1 cellular context compared by ENCODE assay signal in the genomic region with DNA sequence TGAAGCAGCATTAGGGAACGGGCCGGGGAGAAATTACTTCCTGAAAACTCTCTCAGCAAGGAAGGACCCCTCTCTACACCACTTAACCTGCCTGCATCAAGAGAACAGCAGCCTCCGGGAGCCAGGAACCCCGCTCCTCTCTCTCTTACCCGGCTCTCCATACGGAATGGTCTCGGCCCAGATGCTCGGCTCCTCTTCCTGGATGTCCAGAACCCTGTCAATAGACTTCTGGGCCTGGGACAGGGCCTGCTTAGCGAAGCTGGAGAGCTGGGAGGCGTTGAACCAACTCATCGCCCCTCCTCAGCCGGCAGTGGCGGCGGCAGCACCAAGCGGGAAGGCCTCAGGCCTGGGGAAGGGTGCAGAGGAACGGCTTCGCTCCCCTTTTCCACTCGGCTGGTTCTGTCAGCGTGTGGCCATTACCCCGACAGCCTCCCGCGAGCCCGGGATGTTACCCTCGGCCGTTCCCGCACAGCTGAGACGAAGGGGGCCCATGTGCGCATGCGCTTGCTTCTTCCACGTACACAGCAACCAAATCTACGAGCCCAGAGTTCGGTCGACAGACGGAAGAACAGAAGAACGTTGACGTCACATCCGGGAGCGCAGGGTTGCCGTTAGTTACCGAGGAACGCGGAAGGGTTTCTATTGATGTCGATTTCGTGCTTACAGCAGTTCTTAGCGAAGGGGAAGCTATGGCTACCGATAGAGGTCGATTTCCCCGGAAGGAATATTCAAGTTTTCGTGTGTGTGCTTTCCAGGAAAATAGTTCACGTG.
TF ChIP-seq lines count a peak whose summit lies in the region.

A gene with protein sequence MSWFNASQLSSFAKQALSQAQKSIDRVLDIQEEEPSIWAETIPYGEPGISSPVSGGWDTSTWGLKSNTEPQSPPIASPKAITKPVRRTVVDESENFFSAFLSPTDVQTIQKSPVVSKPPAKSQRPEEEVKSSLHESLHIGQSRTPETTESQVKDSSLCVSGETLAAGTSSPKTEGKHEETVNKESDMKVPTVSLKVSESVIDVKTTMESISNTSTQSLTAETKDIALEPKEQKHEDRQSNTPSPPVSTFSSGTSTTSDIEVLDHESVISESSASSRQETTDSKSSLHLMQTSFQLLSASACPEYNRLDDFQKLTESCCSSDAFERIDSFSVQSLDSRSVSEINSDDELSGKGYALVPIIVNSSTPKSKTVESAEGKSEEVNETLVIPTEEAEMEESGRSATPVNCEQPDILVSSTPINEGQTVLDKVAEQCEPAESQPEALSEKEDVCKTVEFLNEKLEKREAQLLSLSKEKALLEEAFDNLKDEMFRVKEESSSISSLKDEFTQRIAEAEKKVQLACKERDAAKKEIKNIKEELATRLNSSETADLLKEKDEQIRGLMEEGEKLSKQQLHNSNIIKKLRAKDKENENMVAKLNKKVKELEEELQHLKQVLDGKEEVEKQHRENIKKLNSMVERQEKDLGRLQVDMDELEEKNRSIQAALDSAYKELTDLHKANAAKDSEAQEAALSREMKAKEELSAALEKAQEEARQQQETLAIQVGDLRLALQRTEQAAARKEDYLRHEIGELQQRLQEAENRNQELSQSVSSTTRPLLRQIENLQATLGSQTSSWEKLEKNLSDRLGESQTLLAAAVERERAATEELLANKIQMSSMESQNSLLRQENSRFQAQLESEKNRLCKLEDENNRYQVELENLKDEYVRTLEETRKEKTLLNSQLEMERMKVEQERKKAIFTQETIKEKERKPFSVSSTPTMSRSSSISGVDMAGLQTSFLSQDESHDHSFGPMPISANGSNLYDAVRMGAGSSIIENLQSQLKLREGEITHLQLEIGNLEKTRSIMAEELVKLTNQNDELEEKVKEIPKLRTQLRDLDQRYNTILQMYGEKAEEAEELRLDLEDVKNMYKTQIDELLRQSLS (minus strand): TSS at position 538 of the 771 bp plus-strand sequence. CDS start 247 bp downstream, at position 291.

TF ChIP-seq in K562, 482 proteins besides CTCF, POLR2A, EP300 and RAD21 (continued from another document and continues in another):
- TF ChIP-seq, protein P1, sequence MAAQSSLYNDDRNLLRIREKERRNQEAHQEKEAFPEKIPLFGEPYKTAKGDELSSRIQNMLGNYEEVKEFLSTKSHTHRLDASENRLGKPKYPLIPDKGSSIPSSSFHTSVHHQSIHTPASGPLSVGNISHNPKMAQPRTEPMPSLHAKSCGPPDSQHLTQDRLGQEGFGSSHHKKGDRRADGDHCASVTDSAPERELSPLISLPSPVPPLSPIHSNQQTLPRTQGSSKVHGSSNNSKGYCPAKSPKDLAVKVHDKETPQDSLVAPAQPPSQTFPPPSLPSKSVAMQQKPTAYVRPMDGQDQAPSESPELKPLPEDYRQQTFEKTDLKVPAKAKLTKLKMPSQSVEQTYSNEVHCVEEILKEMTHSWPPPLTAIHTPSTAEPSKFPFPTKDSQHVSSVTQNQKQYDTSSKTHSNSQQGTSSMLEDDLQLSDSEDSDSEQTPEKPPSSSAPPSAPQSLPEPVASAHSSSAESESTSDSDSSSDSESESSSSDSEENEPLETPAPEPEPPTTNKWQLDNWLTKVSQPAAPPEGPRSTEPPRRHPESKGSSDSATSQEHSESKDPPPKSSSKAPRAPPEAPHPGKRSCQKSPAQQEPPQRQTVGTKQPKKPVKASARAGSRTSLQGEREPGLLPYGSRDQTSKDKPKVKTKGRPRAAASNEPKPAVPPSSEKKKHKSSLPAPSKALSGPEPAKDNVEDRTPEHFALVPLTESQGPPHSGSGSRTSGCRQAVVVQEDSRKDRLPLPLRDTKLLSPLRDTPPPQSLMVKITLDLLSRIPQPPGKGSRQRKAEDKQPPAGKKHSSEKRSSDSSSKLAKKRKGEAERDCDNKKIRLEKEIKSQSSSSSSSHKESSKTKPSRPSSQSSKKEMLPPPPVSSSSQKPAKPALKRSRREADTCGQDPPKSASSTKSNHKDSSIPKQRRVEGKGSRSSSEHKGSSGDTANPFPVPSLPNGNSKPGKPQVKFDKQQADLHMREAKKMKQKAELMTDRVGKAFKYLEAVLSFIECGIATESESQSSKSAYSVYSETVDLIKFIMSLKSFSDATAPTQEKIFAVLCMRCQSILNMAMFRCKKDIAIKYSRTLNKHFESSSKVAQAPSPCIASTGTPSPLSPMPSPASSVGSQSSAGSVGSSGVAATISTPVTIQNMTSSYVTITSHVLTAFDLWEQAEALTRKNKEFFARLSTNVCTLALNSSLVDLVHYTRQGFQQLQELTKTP (IDR thresholded peaks at IDR 0.05; ENCODE audit: low read depth in 1 of 2, partially characterized antibody in 2 of 2) = no peak
- TF ChIP-seq BRD9 (IDR thresholded peaks at IDR 0.05; ENCODE audit: low read depth, partially characterized antibody) (no peak), EWSR1 (IDR thresholded peaks at IDR 0.05; ENCODE audit: borderline replicate concordance, low read depth, partially characterized antibody) (no peak), TAF9B (IDR thresholded peaks at IDR 0.05; ENCODE audit: partially characterized antibody) (peak; percentile 47), MTA2 (IDR thresholded peaks at IDR 0.05; ENCODE audit: low read depth) (no peak), NUFIP1 (IDR thresholded peaks at IDR 0.05; ENCODE audit: partially characterized antibody) (no peak), ZNF41 (CRISPR knock-in tag; conservative IDR thresholded peaks at IDR 0.05) (no peak), RFX7 (CRISPR knock-in tag; IDR thresholded peaks at IDR 0.05) (no peak), ZNF76 (CRISPR knock-in tag; IDR thresholded peaks at IDR 0.05; ENCODE audit: borderline replicate concordance) (no peak), KLF10 (CRISPR knock-in tag; IDR thresholded peaks at IDR 0.05) (no peak), KLF6 (CRISPR knock-in tag; IDR thresholded peaks at IDR 0.05; ENCODE audit: borderline replicate concordance) (no peak), TAF7 (tag; IDR thresholded peaks at IDR 0.05) (no peak), TAF1 (IDR thresholded peaks at IDR 0.05; ENCODE audit: control insufficient read depth, extremely low read depth, insufficient read depth, low read length, severe bottlenecking) (no peak), ZFP36 (IDR thresholded peaks at IDR 0.05; ENCODE audit: low read depth, low read length, partially characterized antibody) (no peak), TRIM28 (IDR thresholded peaks at IDR 0.05) (no peak), NRF1 (conservative IDR thresholded peaks at IDR 0.05 in 1 of 2, IDR thresholded peaks at IDR 0.05 in 1 of 2) (peak; percentile 94 to 95)
- TF ChIP-seq, protein P2, sequence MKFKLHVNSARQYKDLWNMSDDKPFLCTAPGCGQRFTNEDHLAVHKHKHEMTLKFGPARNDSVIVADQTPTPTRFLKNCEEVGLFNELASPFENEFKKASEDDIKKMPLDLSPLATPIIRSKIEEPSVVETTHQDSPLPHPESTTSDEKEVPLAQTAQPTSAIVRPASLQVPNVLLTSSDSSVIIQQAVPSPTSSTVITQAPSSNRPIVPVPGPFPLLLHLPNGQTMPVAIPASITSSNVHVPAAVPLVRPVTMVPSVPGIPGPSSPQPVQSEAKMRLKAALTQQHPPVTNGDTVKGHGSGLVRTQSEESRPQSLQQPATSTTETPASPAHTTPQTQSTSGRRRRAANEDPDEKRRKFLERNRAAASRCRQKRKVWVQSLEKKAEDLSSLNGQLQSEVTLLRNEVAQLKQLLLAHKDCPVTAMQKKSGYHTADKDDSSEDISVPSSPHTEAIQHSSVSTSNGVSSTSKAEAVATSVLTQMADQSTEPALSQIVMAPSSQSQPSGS (CRISPR knock-in tag; IDR thresholded peaks at IDR 0.05) = no peak
- TF ChIP-seq, protein P3, sequence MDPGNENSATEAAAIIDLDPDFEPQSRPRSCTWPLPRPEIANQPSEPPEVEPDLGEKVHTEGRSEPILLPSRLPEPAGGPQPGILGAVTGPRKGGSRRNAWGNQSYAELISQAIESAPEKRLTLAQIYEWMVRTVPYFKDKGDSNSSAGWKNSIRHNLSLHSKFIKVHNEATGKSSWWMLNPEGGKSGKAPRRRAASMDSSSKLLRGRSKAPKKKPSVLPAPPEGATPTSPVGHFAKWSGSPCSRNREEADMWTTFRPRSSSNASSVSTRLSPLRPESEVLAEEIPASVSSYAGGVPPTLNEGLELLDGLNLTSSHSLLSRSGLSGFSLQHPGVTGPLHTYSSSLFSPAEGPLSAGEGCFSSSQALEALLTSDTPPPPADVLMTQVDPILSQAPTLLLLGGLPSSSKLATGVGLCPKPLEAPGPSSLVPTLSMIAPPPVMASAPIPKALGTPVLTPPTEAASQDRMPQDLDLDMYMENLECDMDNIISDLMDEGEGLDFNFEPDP (CRISPR knock-in tag; IDR thresholded peaks at IDR 0.05) = no peak
- TF ChIP-seq, protein P4, sequence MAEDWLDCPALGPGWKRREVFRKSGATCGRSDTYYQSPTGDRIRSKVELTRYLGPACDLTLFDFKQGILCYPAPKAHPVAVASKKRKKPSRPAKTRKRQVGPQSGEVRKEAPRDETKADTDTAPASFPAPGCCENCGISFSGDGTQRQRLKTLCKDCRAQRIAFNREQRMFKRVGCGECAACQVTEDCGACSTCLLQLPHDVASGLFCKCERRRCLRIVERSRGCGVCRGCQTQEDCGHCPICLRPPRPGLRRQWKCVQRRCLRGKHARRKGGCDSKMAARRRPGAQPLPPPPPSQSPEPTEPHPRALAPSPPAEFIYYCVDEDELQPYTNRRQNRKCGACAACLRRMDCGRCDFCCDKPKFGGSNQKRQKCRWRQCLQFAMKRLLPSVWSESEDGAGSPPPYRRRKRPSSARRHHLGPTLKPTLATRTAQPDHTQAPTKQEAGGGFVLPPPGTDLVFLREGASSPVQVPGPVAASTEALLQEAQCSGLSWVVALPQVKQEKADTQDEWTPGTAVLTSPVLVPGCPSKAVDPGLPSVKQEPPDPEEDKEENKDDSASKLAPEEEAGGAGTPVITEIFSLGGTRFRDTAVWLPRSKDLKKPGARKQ (CRISPR knock-in tag; IDR thresholded peaks at IDR 0.05) = no peak
- TF ChIP-seq, protein P5, sequence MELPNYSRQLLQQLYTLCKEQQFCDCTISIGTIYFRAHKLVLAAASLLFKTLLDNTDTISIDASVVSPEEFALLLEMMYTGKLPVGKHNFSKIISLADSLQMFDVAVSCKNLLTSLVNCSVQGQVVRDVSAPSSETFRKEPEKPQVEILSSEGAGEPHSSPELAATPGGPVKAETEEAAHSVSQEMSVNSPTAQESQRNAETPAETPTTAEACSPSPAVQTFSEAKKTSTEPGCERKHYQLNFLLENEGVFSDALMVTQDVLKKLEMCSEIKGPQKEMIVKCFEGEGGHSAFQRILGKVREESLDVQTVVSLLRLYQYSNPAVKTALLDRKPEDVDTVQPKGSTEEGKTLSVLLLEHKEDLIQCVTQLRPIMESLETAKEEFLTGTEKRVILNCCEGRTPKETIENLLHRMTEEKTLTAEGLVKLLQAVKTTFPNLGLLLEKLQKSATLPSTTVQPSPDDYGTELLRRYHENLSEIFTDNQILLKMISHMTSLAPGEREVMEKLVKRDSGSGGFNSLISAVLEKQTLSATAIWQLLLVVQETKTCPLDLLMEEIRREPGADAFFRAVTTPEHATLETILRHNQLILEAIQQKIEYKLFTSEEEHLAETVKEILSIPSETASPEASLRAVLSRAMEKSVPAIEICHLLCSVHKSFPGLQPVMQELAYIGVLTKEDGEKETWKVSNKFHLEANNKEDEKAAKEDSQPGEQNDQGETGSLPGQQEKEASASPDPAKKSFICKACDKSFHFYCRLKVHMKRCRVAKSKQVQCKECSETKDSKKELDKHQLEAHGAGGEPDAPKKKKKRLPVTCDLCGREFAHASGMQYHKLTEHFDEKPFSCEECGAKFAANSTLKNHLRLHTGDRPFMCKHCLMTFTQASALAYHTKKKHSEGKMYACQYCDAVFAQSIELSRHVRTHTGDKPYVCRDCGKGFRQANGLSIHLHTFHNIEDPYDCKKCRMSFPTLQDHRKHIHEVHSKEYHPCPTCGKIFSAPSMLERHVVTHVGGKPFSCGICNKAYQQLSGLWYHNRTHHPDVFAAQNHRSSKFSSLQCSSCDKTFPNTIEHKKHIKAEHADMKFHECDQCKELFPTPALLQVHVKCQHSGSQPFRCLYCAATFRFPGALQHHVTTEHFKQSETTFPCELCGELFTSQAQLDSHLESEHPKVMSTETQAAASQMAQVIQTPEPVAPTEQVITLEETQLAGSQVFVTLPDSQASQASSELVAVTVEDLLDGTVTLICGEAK (IDR thresholded peaks at IDR 0.05) = peak; percentile 93
- TF ChIP-seq, protein P5 (CRISPR knock-in tag; IDR thresholded peaks at IDR 0.05) = no peak
- TF ChIP-seq, protein P6, sequence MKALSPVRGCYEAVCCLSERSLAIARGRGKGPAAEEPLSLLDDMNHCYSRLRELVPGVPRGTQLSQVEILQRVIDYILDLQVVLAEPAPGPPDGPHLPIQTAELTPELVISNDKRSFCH (CRISPR knock-in tag; IDR thresholded peaks at IDR 0.05) = no peak
- TF ChIP-seq, protein P6 (tag; IDR thresholded peaks at IDR 0.05) = no peak
- TF ChIP-seq, protein P7, sequence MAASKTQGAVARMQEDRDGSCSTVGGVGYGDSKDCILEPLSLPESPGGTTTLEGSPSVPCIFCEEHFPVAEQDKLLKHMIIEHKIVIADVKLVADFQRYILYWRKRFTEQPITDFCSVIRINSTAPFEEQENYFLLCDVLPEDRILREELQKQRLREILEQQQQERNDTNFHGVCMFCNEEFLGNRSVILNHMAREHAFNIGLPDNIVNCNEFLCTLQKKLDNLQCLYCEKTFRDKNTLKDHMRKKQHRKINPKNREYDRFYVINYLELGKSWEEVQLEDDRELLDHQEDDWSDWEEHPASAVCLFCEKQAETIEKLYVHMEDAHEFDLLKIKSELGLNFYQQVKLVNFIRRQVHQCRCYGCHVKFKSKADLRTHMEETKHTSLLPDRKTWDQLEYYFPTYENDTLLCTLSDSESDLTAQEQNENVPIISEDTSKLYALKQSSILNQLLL (CRISPR knock-in tag; IDR thresholded peaks at IDR 0.05; ENCODE audit: borderline replicate concordance) = no peak
